In the genomic region with DNA sequence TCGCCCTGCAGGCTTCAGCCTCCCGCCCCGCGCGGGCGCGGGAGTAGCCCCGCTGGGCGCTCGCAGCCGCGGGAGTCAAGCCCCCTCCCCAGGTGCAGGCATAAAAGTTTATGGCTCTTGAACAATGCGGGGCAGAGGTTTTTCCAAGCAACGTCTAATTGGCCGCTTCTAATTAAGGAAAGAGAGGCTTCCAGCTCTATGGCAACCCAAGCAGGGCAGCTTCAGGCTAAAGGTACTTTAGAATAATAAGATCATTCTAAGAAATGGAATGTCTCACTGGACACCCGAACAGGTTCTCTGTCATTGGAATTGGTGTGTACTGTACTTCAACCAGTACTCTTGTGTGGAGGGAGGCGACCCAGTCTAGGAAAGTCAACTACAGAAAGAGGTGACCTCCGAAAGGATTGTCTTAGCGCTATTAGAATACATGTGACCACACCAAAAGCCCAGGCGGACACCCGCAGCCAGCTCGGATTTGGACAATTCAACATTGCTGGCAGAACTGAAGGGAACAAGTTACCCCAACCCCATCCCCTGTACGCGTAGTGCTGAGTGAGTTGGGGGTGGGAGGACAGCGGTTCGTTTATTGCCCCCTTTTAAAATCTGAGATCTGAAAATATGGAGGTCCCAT, we compare ENCODE assay signal across 8 cellular contexts. TPM values are rescaled to one million over a fixed set of nuclear protein-coding genes. Genes with fewer than 3 reads are reported as not detected.
DNase-seq lines count a peak whose midpoint lies in the region; ATAC-seq, FAIRE-seq and TF ChIP-seq lines count a peak whose summit lies in the region.

No MANE protein-coding gene starts in this region.

- 0 out of 2 replicates have a peak overlapping the region, but pooled peaks have one; percentile 35 for H2AFZ ChIP-seq in SK-N-SH (ENCODE audit: low read depth)

- H3K4me3 Mint-ChIP-seq in activated CD8-positive, alpha-beta T cell treated with anti-CD3 and anti-CD28 coated beads, Interleukin-2, amount 10 ng/mL, durations not matched to agents 7 days and 5 days: peak overlapping the region; percentile 34

- H3K4me2 ChIP-seq in SK-N-SH: peak overlapping the region; percentile 95

- H3K9me3 Mint-ChIP-seq in activated CD8-positive, alpha-beta T cell treated with anti-CD3 and anti-CD28 coated beads, Interleukin-2, amount 10 ng/mL, durations not matched to agents 7 days and 5 days (ENCODE audit: insufficient read depth): no peaks in the 10 kb centered on the region

- POLR2A ChIA-PET in SK-N-SH (lab: Yijun Ruan, JAX): no interaction called here
- POLR2A ChIA-PET in activated CD8-positive, alpha-beta T cell treated with anti-CD3 and anti-CD28 coated beads, Interleukin-2, amount 10 ng/mL, durations not matched to agents 7 days and 5 days (lab: Charles Lee): no interaction called here

- FAIRE-seq in kidney (lab: Jason Lieb, UNC): no peak

- H3K36me3 ChIP-seq in SK-N-SH (replicated peaks in 1 of 2; ENCODE audit: control insufficient read depth in 1 of 2, insufficient read depth in 2 of 2, low read length in 1 of 2): no peaks in the 10 kb centered on the region
- H3K36me3 ChIP-seq in kidney (ENCODE audit: control insufficient read depth in 1 of 2, insufficient read depth in 2 of 2, low read length in 2 of 2): no peaks in the 10 kb centered on the region
- H3K36me3 ChIP-seq in subcutaneous abdominal adipose tissue (ENCODE audit: control insufficient read depth in 5 of 5, insufficient read depth in 5 of 5, low read length in 5 of 5): no peaks in the 10 kb centered on the region
- no peaks in the 10 kb centered on the region for H3K36me3 ChIP-seq in BE2C

- H3K9me2 ChIP-seq in SK-N-SH: no peaks in the 10 kb centered on the region

- no peak for TF ChIP-seq EP300 in SK-N-SH (IDR thresholded peaks at IDR 0.05; ENCODE audit: borderline replicate concordance in 1 of 2, low read depth in 1 of 2, low read length in 1 of 2)

- no peaks in the 10 kb centered on the region for H3F3A ChIP-seq in SK-N-SH (replicated peaks; ENCODE audit: insufficient read depth)

- H3K4me1 ChIP-seq in SK-N-SH (ENCODE audit: control insufficient read depth in 1 of 2, insufficient read depth in 2 of 2, low read depth in 1 of 2, low read length in 1 of 2): peaks cover 10 to 19% of the 10 kb centered on the region in 2 experiments; a peak in 3 of 4 replicates
- H3K4me1 ChIP-seq in kidney (ENCODE audit: control insufficient read depth in 1 of 2, insufficient read depth in 1 of 2, low read depth in 1 of 2, low read length in 2 of 2): peaks cover 0 to 11% of the 10 kb centered on the region in 2 donors
- H3K4me1 ChIP-seq in subcutaneous abdominal adipose tissue (ENCODE audit: control insufficient read depth in 5 of 5, insufficient read depth in 5 of 5, low read length in 5 of 5): peaks cover under 1 to 57% (median 44%) of the 10 kb centered on the region in 5 donors
- H3K4me1 ChIP-seq in BE2C: no peaks in the 10 kb centered on the region

- intact Hi-C loops in kidney (cut with DNase I): no loop called here

- H3K9ac ChIP-seq in SK-N-SH (no peak overlapping the region), kidney (ENCODE audit: low read length in 2 of 2) (no peak overlapping the region), subcutaneous abdominal adipose tissue (ENCODE audit: low read length in 5 of 5) (peak overlapping the region in 1 of 5 donors; percentile 64)

- WGBS in SK-N-SH (ENCODE audit: low lambda C conversion rate): 5% methylated on average over 26 of the region's 26 CpGs

- no peak overlapping the region for H3K27ac Mint-ChIP-seq in activated CD8-positive, alpha-beta T cell treated with anti-CD3 and anti-CD28 coated beads, Interleukin-2, amount 10 ng/mL, durations not matched to agents 7 days and 5 days

- H3K27me3 ChIP-seq in SK-N-SH (ENCODE audit: insufficient read depth) (peaks cover 92% of the 10 kb centered on the region), subcutaneous abdominal adipose tissue (ENCODE audit: control insufficient read depth in 5 of 5, insufficient read depth in 4 of 5, low read length in 5 of 5) (peaks cover 54 to 83% (median 79%) of the 10 kb centered on the region in 5 donors), BE2C (peaks cover 96% of the 10 kb centered on the region)

- DNase-seq in SK-N-SH (peak; percentile 36), kidney (no peak), BE2C (no peak)
- DNase-seq in activated CD8-positive, alpha-beta T cell treated with anti-CD3 and anti-CD28 coated beads, Interleukin-2, amount 10 ng/mL, durations not matched to agents 7 days and 5 days: no peak

- peak overlapping the region; percentile 41 to 47 for H3K4me3 ChIP-seq in SK-N-SH (ENCODE audit: low read depth in 2 of 2, low read length in 1 of 2)
- H3K4me3 ChIP-seq in kidney (ENCODE audit: low read length in 2 of 2): peak overlapping the region; percentile 14 to 52
- H3K4me3 ChIP-seq in subcutaneous abdominal adipose tissue (ENCODE audit: low read depth in 1 of 5, low read length in 5 of 5): peak overlapping the region; percentile 58 to 75 (median 69)
- H3K4me3 ChIP-seq in BE2C (ENCODE audit: low read depth, low read length): no peak overlapping the region

- H3K27me3 Mint-ChIP-seq in activated CD8-positive, alpha-beta T cell treated with anti-CD3 and anti-CD28 coated beads, Interleukin-2, amount 10 ng/mL, durations not matched to agents 7 days and 5 days (ENCODE audit: low read depth): peaks cover 78% of the 10 kb centered on the region

- no peak overlapping the region for H3K27ac ChIP-seq in SK-N-SH (ENCODE audit: low read depth in 2 of 2, low read length in 1 of 2)
- no peak overlapping the region for H3K27ac ChIP-seq in kidney (ENCODE audit: low read depth in 2 of 2, low read length in 2 of 2)
- peak overlapping the region; percentile 41 for H3K27ac ChIP-seq in subcutaneous abdominal adipose tissue (ENCODE audit: low read depth, low read length)

- TF ChIP-seq RAD21 in SK-N-SH (IDR thresholded peaks at IDR 0.05; ENCODE audit: low read length): no peak

- H3K36me3 Mint-ChIP-seq in activated CD8-positive, alpha-beta T cell treated with anti-CD3 and anti-CD28 coated beads, Interleukin-2, amount 10 ng/mL, durations not matched to agents 7 days and 5 days (ENCODE audit: low read depth): no peaks in the 10 kb centered on the region

- CTCF ChIA-PET in SK-N-SH (lab: Yijun Ruan, JAX): no interaction called here
- CTCF ChIA-PET in activated CD8-positive, alpha-beta T cell treated with anti-CD3 and anti-CD28 coated beads, Interleukin-2, amount 10 ng/mL, durations not matched to agents 7 days and 5 days (lab: Charles Lee): no interaction called here

- no peaks in the 10 kb centered on the region for H3K79me2 ChIP-seq in SK-N-SH (ENCODE audit: insufficient read depth)

- H3K4me1 Mint-ChIP-seq in activated CD8-positive, alpha-beta T cell treated with anti-CD3 and anti-CD28 coated beads, Interleukin-2, amount 10 ng/mL, durations not matched to agents 7 days and 5 days (ENCODE audit: low read depth): peaks cover 27% of the 10 kb centered on the region

- TF ChIP-seq CTCF in SK-N-SH (IDR thresholded peaks at IDR 0.05): no peak
- TF ChIP-seq CTCF in kidney (IDR thresholded peaks at IDR 0.05; ENCODE audit: borderline replicate concordance, extremely low read depth, insufficient read depth): no peak
- TF ChIP-seq CTCF in BE2C (IDR thresholded peaks at IDR 0.05; ENCODE audit: low read depth, low read length): no peak

- H4K20me1 ChIP-seq in SK-N-SH (ENCODE audit: insufficient read depth): no peaks in the 10 kb centered on the region

- H3K9me3 ChIP-seq in SK-N-SH: no peaks in the 10 kb centered on the region
- no peaks in the 10 kb centered on the region for H3K9me3 ChIP-seq in kidney (ENCODE audit: control insufficient read depth in 1 of 2, low read length in 2 of 2)
- no peaks in the 10 kb centered on the region for H3K9me3 ChIP-seq in subcutaneous abdominal adipose tissue (ENCODE audit: control insufficient read depth in 5 of 5, low read length in 5 of 5)
- no peaks in the 10 kb centered on the region for H3K9me3 ChIP-seq in BE2C

- ATAC-seq in SK-N-SH treated with all-trans-retinoic acid at 6 μM for 48 hours (no peak), GM18858 (IDR thresholded peaks at IDR 0.05; ENCODE audit: unreplicated experiment) (no peak)
- ATAC-seq in activated CD8-positive, alpha-beta T cell treated with anti-CD3 and anti-CD28 coated beads, Interleukin-2, amount 10 ng/mL, durations not matched to agents 7 days and 5 days: no peak
- ATAC-seq in activated CD4-positive, CD25-positive, alpha-beta regulatory T cell treated with anti-CD3 and anti-CD28 coated beads, Interleukin-2, amount 50 U/mL, for 24 hours: no peak

TF ChIP-seq in SK-N-SH, 30 proteins besides CTCF, POLR2A, EP300 and RAD21 (continues in another document):
- TF ChIP-seq SMC3 (IDR thresholded peaks at IDR 0.05; ENCODE audit: low read depth, low read length) (no peak), MXI1 (IDR thresholded peaks at IDR 0.05; ENCODE audit: low read depth, low read length) (no peak), NFIC (IDR thresholded peaks at IDR 0.05; ENCODE audit: borderline replicate concordance) (no peak)

TF ChIP-seq in SK-N-SH treated with all-trans-retinoic acid at 6 μM for 48 hours, 23 proteins besides CTCF, POLR2A, EP300 and RAD21 (continues in another document):
- TF ChIP-seq ZFP3 (CRISPR knock-in tag; IDR thresholded peaks at IDR 0.05) (no peak), ARNTL (CRISPR knock-in tag; IDR thresholded peaks at IDR 0.05; ENCODE audit: borderline replicate concordance, low read depth) (no peak)

RNA-seq across cellular contexts. Expression of gene NR5A2, which starts 12.5 kb away (rescaled TPM):
- not detected in 2 replicates for polyA plus RNA-seq in SK-N-SH (2012; rRNA removed)
- not detected in 2 replicates for polyA plus RNA-seq in SK-N-SH (2012; cell fraction: cytosol; rRNA removed)
- polyA plus RNA-seq in SK-N-SH (2012; cell fraction: nucleus; rRNA removed): not detected in 2 replicates
- not detected for total RNA-seq in activated CD8-positive, alpha-beta T cell treated with anti-CD3 and anti-CD28 coated beads, Interleukin-2, amount 10 ng/mL, durations not matched to agents 7 days and 5 days
- 6.3 TPM for total RNA-seq in kidney
- 0.13 TPM for polyA plus RNA-seq in kidney (ENCODE audit: insufficient read depth, low read depth, low replicate concordance)
- not detected for polyA plus RNA-seq in BE2C (2012; ENCODE audit: insufficient read depth, insufficient read length, low read depth)
